In the genomic region with DNA sequence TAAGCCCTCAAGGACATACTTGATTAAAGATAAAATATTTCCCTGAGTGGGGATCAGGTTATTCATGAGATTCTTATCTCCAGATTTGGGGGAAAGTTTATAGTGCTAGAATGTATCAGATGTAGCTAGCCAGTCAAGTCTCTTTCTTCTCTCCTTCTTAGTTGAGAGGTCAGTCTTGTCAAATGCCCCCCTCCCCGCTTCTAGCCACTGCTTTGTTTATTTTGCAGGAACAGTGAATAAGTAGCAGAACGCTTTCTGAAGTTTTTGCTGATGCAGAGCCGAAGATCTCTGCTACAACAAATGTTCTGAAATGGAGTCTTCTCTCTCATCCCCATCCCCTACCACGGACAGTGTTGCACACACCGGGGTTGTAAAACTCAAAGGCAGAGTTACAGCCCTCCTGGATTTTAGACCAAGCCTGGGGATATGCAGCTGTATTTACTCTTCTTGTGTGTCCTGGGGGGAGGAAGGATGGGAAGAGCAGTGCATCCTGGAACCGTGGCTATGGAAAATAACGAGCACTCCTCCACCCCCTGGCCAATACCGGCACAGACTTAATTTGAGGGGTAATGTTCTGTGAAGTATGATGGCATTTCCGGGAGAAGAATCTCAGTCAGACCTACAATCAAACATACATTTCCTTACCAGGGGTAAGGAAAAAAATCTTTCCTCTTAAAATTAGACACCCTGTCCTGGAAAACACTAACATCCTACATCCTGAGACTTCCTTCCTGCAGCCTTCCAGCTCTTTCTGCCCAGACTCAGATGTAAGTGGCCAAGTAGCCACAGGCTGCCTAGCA, we compare ENCODE assay signal across 8 cellular contexts. TPM values are rescaled to one million over a fixed set of nuclear protein-coding genes. Genes with fewer than 3 reads are reported as not detected.
DNase-seq lines count a peak whose midpoint lies in the region; ATAC-seq and TF ChIP-seq lines count a peak whose summit lies in the region.

No MANE protein-coding gene starts in this region.

- peak overlapping the region; percentile 62 for H3K4me3 Mint-ChIP-seq in activated naive CD4-positive, alpha-beta T cell treated with anti-CD3 and anti-CD28 coated beads, Interleukin-2, amount 50 U/mL, for 24 hours

- peaks cover 84% of the 10 kb centered on the region for H3K4me1 Mint-ChIP-seq in activated naive CD4-positive, alpha-beta T cell treated with anti-CD3 and anti-CD28 coated beads, Interleukin-2, amount 50 U/mL, for 24 hours

- H3K27me3 Mint-ChIP-seq in activated naive CD4-positive, alpha-beta T cell treated with anti-CD3 and anti-CD28 coated beads, Interleukin-2, amount 50 U/mL, for 24 hours: no peaks in the 10 kb centered on the region

- no peaks in the 10 kb centered on the region for H4K20me1 ChIP-seq in hepatocyte (ENCODE audit: insufficient read depth, poor library complexity, severe bottlenecking)

- TF ChIP-seq CTCF in hepatocyte (IDR thresholded peaks at IDR 0.05; ENCODE audit: poor library complexity) (no peak), upper lobe of right lung (IDR thresholded peaks at IDR 0.05) (peak; percentile 6), tibial nerve (IDR thresholded peaks at IDR 0.05) (no peak)

- H3K4me3 ChIP-seq in hepatocyte (no peak overlapping the region), upper lobe of right lung (no peak overlapping the region), tibial nerve (no peak overlapping the region)

- H3K27me3 ChIP-seq in hepatocyte: no peaks in the 10 kb centered on the region
- H3K27me3 ChIP-seq in upper lobe of right lung: no peaks in the 10 kb centered on the region
- no peaks in the 10 kb centered on the region for H3K27me3 ChIP-seq in tibial nerve

- no peak for TF ChIP-seq POLR2A in tibial nerve (IDR thresholded peaks at IDR 0.05)

- no peak for DNase-seq in activated naive CD4-positive, alpha-beta T cell (lab: John Stamatoyannopoulos, UW)
- peak; percentile 39 for DNase-seq in hepatocyte (ENCODE audit: low spot score)
- no peak for DNase-seq in upper lobe of right lung
- DNase-seq in NOMO-1 treated with DMSO at 0.1 percent for 48 hours (lab: John Stamatoyannopoulos, UW; ENCODE audit: unreplicated experiment): no peak
- DNase-seq in tibial nerve (ENCODE audit: low spot score in 2 of 2): no peak

- H3K36me3 ChIP-seq in hepatocyte (replicated peaks; ENCODE audit: insufficient read depth, low read depth) (no peaks in the 10 kb centered on the region), upper lobe of right lung (no peaks in the 10 kb centered on the region), tibial nerve (peaks cover 0 to 8% (median 0%) of the 10 kb centered on the region in 3 donors)

- ATAC-seq in SK-N-SH treated with all-trans-retinoic acid at 6 μM for 48 hours (peak; percentile 66), upper lobe of right lung (peak; percentile 57), GM19463 (IDR thresholded peaks at IDR 0.05; ENCODE audit: unreplicated experiment) (no peak)

- H3K27ac ChIP-seq in hepatocyte (peak overlapping the region; percentile 75), upper lobe of right lung (peak overlapping the region; percentile 48), tibial nerve (peak overlapping the region in 2 of 4 donors; percentile 40 to 55)

- 13% methylated on average over 9 of the region's 9 CpGs for WGBS in hepatocyte (ENCODE audit: low lambda C conversion rate, missing lambda C conversion rate)
- 13 to 24% methylated on average over 9 of the region's 9 CpGs for WGBS in tibial nerve, 2 donors

- H3K9me3 ChIP-seq in hepatocyte (ENCODE audit: low read depth) (no peaks in the 10 kb centered on the region), upper lobe of right lung (no peaks in the 10 kb centered on the region), tibial nerve (no peaks in the 10 kb centered on the region)

- H3K9me2 ChIP-seq in hepatocyte (replicated peaks; ENCODE audit: insufficient read depth): no peaks in the 10 kb centered on the region

- H3K36me3 Mint-ChIP-seq in activated naive CD4-positive, alpha-beta T cell treated with anti-CD3 and anti-CD28 coated beads, Interleukin-2, amount 50 U/mL, for 24 hours: no peaks in the 10 kb centered on the region

- H3K4me2 ChIP-seq in hepatocyte: peak overlapping the region; percentile 38

- intact Hi-C loops in upper lobe of right lung (cut with DNase I): no loop called here

- peak overlapping the region; percentile 48 for H2AFZ ChIP-seq in hepatocyte

- no peaks in the 10 kb centered on the region for H3K9me3 Mint-ChIP-seq in activated naive CD4-positive, alpha-beta T cell treated with anti-CD3 and anti-CD28 coated beads, Interleukin-2, amount 50 U/mL, for 24 hours

- peaks cover 26% of the 10 kb centered on the region for H3K4me1 ChIP-seq in hepatocyte (ENCODE audit: insufficient read depth)
- peaks cover 16% of the 10 kb centered on the region for H3K4me1 ChIP-seq in upper lobe of right lung
- H3K4me1 ChIP-seq in tibial nerve: peaks cover 0 to 19% (median 7%) of the 10 kb centered on the region in 4 donors

- H3K79me2 ChIP-seq in hepatocyte: no peaks in the 10 kb centered on the region

- no peak for TF ChIP-seq EP300 in tibial nerve (IDR thresholded peaks at IDR 0.05)

- peak overlapping the region; percentile 73 for H3K27ac Mint-ChIP-seq in activated naive CD4-positive, alpha-beta T cell treated with anti-CD3 and anti-CD28 coated beads, Interleukin-2, amount 50 U/mL, for 24 hours

TF ChIP-seq in SK-N-SH treated with all-trans-retinoic acid at 6 μM for 48 hours, 23 proteins besides CTCF, POLR2A, EP300 and RAD21:
- no peak for TF ChIP-seq ZNF8 (CRISPR knock-in tag; IDR thresholded peaks at IDR 0.05)
- no peak for TF ChIP-seq GLIS3 (CRISPR knock-in tag; IDR thresholded peaks at IDR 0.05)

RNA-seq across cellular contexts. Expression of a gene that starts 10.7 kb away (rescaled TPM):
- total RNA-seq in hepatocyte (22.4 and 23.6 TPM in 2 replicates), upper lobe of right lung (34.8 TPM), tibial nerve (10 to 100 TPM; 11.1 to 17.5 (median 13.6) TPM)
- 9.2 and 15.9 TPM in 2 replicates for polyA plus RNA-seq in hepatocyte

RNA-seq across cellular contexts. Expression of a gene that starts 47.0 kb away (rescaled TPM):
- total RNA-seq in hepatocyte (not detected in 2 replicates), upper lobe of right lung (not detected), tibial nerve (not detected)
- polyA plus RNA-seq in hepatocyte: not detected in 2 replicates
